31 cellular contexts compared by ENCODE assay signal in the genomic region with DNA sequence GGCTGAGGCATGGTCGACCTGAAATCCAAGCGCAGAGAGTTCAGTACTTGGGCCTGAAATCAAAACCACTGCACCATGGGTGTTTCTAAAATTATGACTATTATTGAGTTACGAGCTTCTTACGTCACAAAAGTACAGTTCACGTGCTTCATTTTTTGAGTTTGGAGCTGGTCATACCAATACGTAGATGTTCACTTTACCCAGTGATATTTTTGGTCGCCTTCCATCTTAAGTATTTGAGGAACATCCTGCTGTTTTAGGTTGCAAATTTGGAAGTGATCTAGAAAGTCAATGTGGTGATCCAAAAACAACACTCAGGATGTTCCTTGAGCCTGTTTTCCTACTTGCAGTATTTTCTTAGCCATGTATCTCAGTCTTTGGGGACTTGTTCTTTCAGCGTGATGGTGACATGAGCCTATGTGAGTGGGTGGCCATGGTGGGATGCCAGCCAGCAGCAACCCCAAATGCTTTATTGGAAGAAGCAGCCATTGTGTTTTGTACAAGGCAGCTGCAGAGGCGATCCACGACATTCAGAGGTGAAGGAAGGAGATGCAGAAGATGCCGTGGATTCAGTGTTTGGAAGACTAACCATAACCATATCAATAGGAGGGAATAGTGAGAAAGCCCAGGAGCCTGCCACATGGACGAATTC. TPM values are rescaled to one million over a fixed set of nuclear protein-coding genes. Genes with fewer than 3 reads are reported as not detected.
"Had no signal": no experiment of that assay in that cellular context is flagged by ENCODE, and none has a peak within 500 bp of the region (broad histone marks: within the 10 kb centered on the region; RNA-seq: fewer than 3 reads in every experiment).

No MANE protein-coding gene starts in this region.

- H3K27ac ChIP-seq: adrenal gland, RWPE1, SJSA1 had no signal

- H3K4me1 ChIP-seq: adrenal gland, SJSA1 had no signal

- H3K4me3 ChIP-seq: adrenal gland, MG63, SJSA1 had no signal

- H3K27me3 ChIP-seq: adrenal gland, MG63, SJSA1 had no signal

- H3K36me3 ChIP-seq: adrenal gland had no signal

- ATAC-seq: activated CD4-positive, alpha-beta T cell treated with anti-CD3 and anti-CD28 coated beads for 36 hours; activated CD4-positive, CD25-positive, alpha-beta regulatory T cell treated with anti-CD3 and anti-CD28 coated beads, Interleukin-2, amount 50 U/mL, for 24 hours; activated CD8-positive, alpha-beta T cell treated with anti-CD3 and anti-CD28 coated beads, Interleukin-2, amount 10 ng/mL, durations not matched to agents 7 days and 5 days; activated naive CD4-positive, alpha-beta T cell treated with anti-CD3 and anti-CD28 coated beads, Interleukin-2, amount 50 U/mL, for 72 hours; PC-3; WTC11 had no signal

- DNase-seq: activated CD4-positive, alpha-beta T cell treated with anti-CD3 and anti-CD28 coated beads for 36 hours; activated CD4-positive, alpha-beta T cell treated with anti-CD3 and anti-CD28 coated beads, Interleukin-2, amount 10 ng/mL, durations not matched to agents 7 days and 5 days; activated CD4-positive, alpha-beta T cell treated with anti-CD3 and anti-CD28 coated beads, Interleukin-2, amount 50 U/mL, for 48 hours; activated CD8-positive, alpha-beta T cell treated with anti-CD3 and anti-CD28 coated beads, Interleukin-2, amount 10 ng/mL, durations not matched to agents 7 days and 5 days; activated gamma-delta T cell treated with Interleukin-2 at 50 U/mL for 16 hours; activated naive CD4-positive, alpha-beta T cell treated with anti-CD3 and anti-CD28 coated beads for 36 hours; activated T-cell treated with anti-CD3 and anti-CD28 coated beads, Interleukin-2, amount 50 U/mL, for 24 hours; adrenal gland; KG1; MG63; NCI-H1092 treated with DMSO at 0.1 percent for 48 hours; NCI-H1417; NCI-H146; NCI-H187; NCI-H2029 treated with DMSO at 0.1 percent for 48 hours; NCI-H2107; NCI-H2171; NCI-H510A; NCI-H526; NCI-H748 treated with DMSO at 0.1 percent for 48 hours; NK-92 treated with Interleukin-12 subunit alpha and Interleukin-12 subunit beta, amount 100 ng/mL, for 24 hours; PC-3; SHP77; SK-N-SH had no signal

- H3K9me3 ChIP-seq: adrenal gland, MG63, SJSA1, SK-N-SH had no signal

RNA-seq across cellular contexts. Expression of a gene that starts 28.7 kb away (rescaled TPM):
- total RNA-seq: activated CD4-positive, alpha-beta T cell treated with anti-CD3 and anti-CD28 coated beads, Interleukin-2, amount 10 ng/mL, durations not matched to agents 7 days and 5 days; activated CD8-positive, alpha-beta T cell treated with anti-CD3 and anti-CD28 coated beads, Interleukin-2, amount 10 ng/mL, durations not matched to agents 7 days and 5 days; activated naive CD4-positive, alpha-beta T cell treated with anti-CD3 and anti-CD28 coated beads for 36 hours; activated naive CD4-positive, alpha-beta T cell treated with anti-CD3 and anti-CD28 coated beads, Interleukin-2, amount 50 U/mL, for 72 hours; activated T-helper 1 cell treated with anti-CD3 and anti-CD28 coated beads, Interleukin-12 subunit alpha, Interleukin-12 subunit beta, Interleukin-2, Interleukin-4 antibody, amounts not matched to agents 30 ng/mL and 10 ng/mL and 1 ng/mL, durations not matched to agents 14 hours and 24 hours and 36 hours; PC-3 had no signal
- polyA plus RNA-seq: IgD-negative memory B cell had no signal
